In the genomic region with DNA sequence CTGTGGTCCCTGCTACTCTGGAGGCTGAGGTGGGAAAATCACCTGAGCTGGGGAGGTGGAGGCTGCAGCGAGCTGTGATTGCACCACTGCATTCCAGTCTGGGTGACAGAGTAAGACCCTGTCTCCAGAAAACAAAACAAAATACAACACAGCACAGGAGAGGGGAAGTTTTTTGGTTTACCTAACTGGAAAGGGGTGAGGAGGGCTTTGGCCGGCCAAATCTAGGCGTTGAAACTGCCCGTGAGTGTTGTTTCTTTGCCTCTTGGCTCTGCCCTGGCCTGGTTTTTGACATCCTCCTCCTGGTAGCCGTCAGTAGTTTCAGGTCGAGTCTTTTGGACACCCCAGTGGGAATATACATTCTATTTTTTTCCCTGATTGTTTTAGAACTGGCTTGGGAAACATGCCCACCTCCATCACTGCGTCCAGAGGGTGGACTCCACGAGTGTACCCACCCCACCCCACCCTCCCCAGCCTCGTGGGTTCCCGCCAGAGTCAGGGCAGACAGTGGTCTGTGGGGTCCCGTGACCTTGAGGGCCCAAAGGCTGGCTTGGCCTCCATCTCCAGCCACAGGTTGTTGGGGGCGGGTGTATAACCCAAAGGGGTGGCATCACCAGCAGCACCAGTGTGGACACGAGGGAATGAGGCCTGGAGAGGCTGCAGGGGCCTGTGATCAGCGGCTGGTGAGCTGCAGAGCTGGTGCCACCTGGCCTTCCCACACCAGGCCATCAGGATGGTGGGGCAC, we compare ENCODE assay signal across 18 cellular contexts. TPM values are rescaled to one million over a fixed set of nuclear protein-coding genes. Genes with fewer than 3 reads are reported as not detected.
DNase-seq lines count a peak whose midpoint lies in the region; ATAC-seq and TF ChIP-seq lines count a peak whose summit lies in the region.
"Had no signal": no experiment of that assay in that cellular context is flagged by ENCODE, and none has a peak within 500 bp of the region (broad histone marks: within the 10 kb centered on the region; RNA-seq: fewer than 3 reads in every experiment).

No MANE protein-coding gene starts in this region.

- H3K9me3 Mint-ChIP-seq in Caco-2 (ENCODE audit: unreplicated experiment), result no peaks in the 10 kb centered on the region

- intact Hi-C loops in Right ventricle myocardium inferior (cut with DNase I) (no loop called here), heart right ventricle (cut with DNase I) (no loop called here), upper lobe of right lung (cut with DNase I) (no loop called here), PC-3 (cut with micrococcal nuclease) (no loop called here), Caco-2 (cut with micrococcal nuclease; ENCODE audit: unreplicated experiment) (no loop called here)

- H3K9me3 ChIP-seq in heart right ventricle (no peaks in the 10 kb centered on the region), hepatocyte (ENCODE audit: low read depth) (no peaks in the 10 kb centered on the region), neuronal stem cell (replicated peaks in 1 of 2; ENCODE audit: control insufficient read depth in 2 of 2, insufficient read depth in 1 of 2, low read depth in 1 of 2, low read length in 2 of 2) (no peaks in the 10 kb centered on the region), upper lobe of right lung (no peaks in the 10 kb centered on the region), PC-3 (ENCODE audit: low read length) (no peaks in the 10 kb centered on the region), Caco-2 (no peaks in the 10 kb centered on the region)

- H3K9ac ChIP-seq in neuronal stem cell (ENCODE audit: low read depth, low read length, poor library complexity) (peak overlapping the region; percentile 72), PC-3 (ENCODE audit: low read length) (no peak overlapping the region)
- H3K9ac ChIP-seq: GM23248 had no signal

- no peak overlapping the region for H3K27ac ChIP-seq in heart right ventricle
- no peak overlapping the region for H3K27ac ChIP-seq in hepatocyte
- no peak overlapping the region for H3K27ac ChIP-seq in neuronal stem cell (replicated peaks; ENCODE audit: low read length)
- no peak overlapping the region for H3K27ac ChIP-seq in upper lobe of right lung
- no peak overlapping the region for H3K27ac ChIP-seq in PC-3 (ENCODE audit: low read length)
- H3K27ac ChIP-seq: GM23248, RWPE1 had no signal

- H3K79me2 ChIP-seq in hepatocyte (no peaks in the 10 kb centered on the region), PC-3 (ENCODE audit: low read length) (no peaks in the 10 kb centered on the region)

- no peak for TF ChIP-seq CTCF in heart right ventricle (IDR thresholded peaks at IDR 0.05)
- no peak for TF ChIP-seq CTCF in hepatocyte (IDR thresholded peaks at IDR 0.05; ENCODE audit: poor library complexity)
- TF ChIP-seq CTCF in upper lobe of right lung (IDR thresholded peaks at IDR 0.05), result no peak
- TF ChIP-seq CTCF in PC-3 (conservative IDR thresholded peaks at IDR 0.05; ENCODE audit: low read depth, low read length), result no peak
- TF ChIP-seq CTCF in Caco-2 (IDR thresholded peaks at IDR 0.05; ENCODE audit: insufficient read depth in 1 of 2, low read depth in 1 of 2, low read length in 1 of 2, severe bottlenecking in 1 of 2, unreplicated experiment in 1 of 2), result no peak

- no peaks in the 10 kb centered on the region for H3K79me1 ChIP-seq in neuronal stem cell (ENCODE audit: low read depth, low read length)

- no peaks in the 10 kb centered on the region for H3K27me3 ChIP-seq in heart right ventricle
- H3K27me3 ChIP-seq in hepatocyte, result no peaks in the 10 kb centered on the region
- H3K27me3 ChIP-seq in neuronal stem cell (ENCODE audit: control insufficient read depth in 3 of 3, insufficient read depth in 3 of 3, low read depth in 1 of 3, low read length in 3 of 3), result no peaks in the 10 kb centered on the region
- no peaks in the 10 kb centered on the region for H3K27me3 ChIP-seq in upper lobe of right lung
- no peaks in the 10 kb centered on the region for H3K27me3 ChIP-seq in PC-3 (ENCODE audit: low read length)
- H3K27me3 ChIP-seq in Caco-2 (replicated peaks; ENCODE audit: control insufficient read depth, insufficient read depth, low read length), result no peaks in the 10 kb centered on the region

- no peaks in the 10 kb centered on the region for H3F3A ChIP-seq in PC-3 (ENCODE audit: low read length, unreplicated experiment)

- peak overlapping the region; percentile 35 for H2BK5ac ChIP-seq in neuronal stem cell (ENCODE audit: low read length)

- BruUV-seq in PC-3 (replicated peaks; lab: Mats Ljungman, UMichigan), result no TSS peak
- BruUV-seq in Caco-2 (replicated peaks; lab: Mats Ljungman, UMichigan), result no TSS peak

- ATAC-seq in Right ventricle myocardium inferior (no peak), heart right ventricle (no peak), upper lobe of right lung (no peak), PC-3 (no peak)
- ATAC-seq: GM12878, K562 had no signal

- H2AFZ ChIP-seq in hepatocyte (no peak overlapping the region), neuronal stem cell (ENCODE audit: low read length) (no peak overlapping the region), PC-3 (ENCODE audit: low read length) (no peak overlapping the region)
- H2AFZ ChIP-seq: GM23248 had no signal

- CTCF ChIA-PET in PC-3 (lab: Charles Lee), result no interaction called here
- CTCF ChIA-PET in Caco-2 (lab: Charles Lee), result no interaction called here

- H3K27me3 Mint-ChIP-seq in Caco-2 (ENCODE audit: insufficient read depth, unreplicated experiment), result no peaks in the 10 kb centered on the region

- H2BK120ac ChIP-seq in neuronal stem cell (ENCODE audit: low read depth, low read length), result no peak overlapping the region

- no peaks in the 10 kb centered on the region for H3K36me3 Mint-ChIP-seq in Caco-2 (ENCODE audit: insufficient read depth, unreplicated experiment)

- H4K8ac ChIP-seq in neuronal stem cell (ENCODE audit: low read depth, low read length), result no peak overlapping the region

- no peak overlapping the region for H2BK12ac ChIP-seq in neuronal stem cell (ENCODE audit: low read length)

- no peak overlapping the region for H4K91ac ChIP-seq in neuronal stem cell (ENCODE audit: low read depth, low read length, poor library complexity)

- H3K4me3 ChIP-seq in heart right ventricle (no peak overlapping the region), hepatocyte (no peak overlapping the region), neuronal stem cell (ENCODE audit: low read length in 2 of 2) (no peak overlapping the region), upper lobe of right lung (no peak overlapping the region), PC-3 (ENCODE audit: low read length) (no peak overlapping the region), Caco-2 (ENCODE audit: low read depth, low read length) (no peak overlapping the region)
- H3K4me3 ChIP-seq: GM12878, GM23248, K562 had no signal

- H3K4me3 Mint-ChIP-seq in Caco-2 (ENCODE audit: unreplicated experiment), result no peak overlapping the region

- no peak overlapping the region for H2AK5ac ChIP-seq in neuronal stem cell (ENCODE audit: low read depth, low read length)

- 89 to 90% methylated on average over 14 of the region's 14 CpGs for WGBS in heart right ventricle, 2 donors
- WGBS in hepatocyte (ENCODE audit: low lambda C conversion rate, missing lambda C conversion rate), result 92% methylated on average over 12 of the region's 14 CpGs
- WGBS in neuronal stem cell (ENCODE audit: extremely low coverage in 2 of 2, insufficient read length in 2 of 2, insufficient replicate concordance in 1 of 2), 2 donors, result no CpG with 5 or more reads among the region's 14 CpGs

- no peaks in the 10 kb centered on the region for H3K4me1 Mint-ChIP-seq in Caco-2 (ENCODE audit: low read depth, unreplicated experiment)

- H3K4me1 ChIP-seq in heart right ventricle, result no peaks in the 10 kb centered on the region
- H3K4me1 ChIP-seq in hepatocyte (ENCODE audit: insufficient read depth), result peaks cover 4% of the 10 kb centered on the region
- H3K4me1 ChIP-seq in neuronal stem cell (ENCODE audit: control insufficient read depth in 2 of 2, insufficient read depth in 1 of 2, low read depth in 1 of 2, low read length in 2 of 2), result peaks cover 0 to 6% of the 10 kb centered on the region in 2 donors
- no peaks in the 10 kb centered on the region for H3K4me1 ChIP-seq in upper lobe of right lung
- H3K4me1 ChIP-seq in PC-3 (ENCODE audit: insufficient read depth, low read length), result no peaks in the 10 kb centered on the region; the same call in 1 of the 2 replicates
- H3K4me1 ChIP-seq in Caco-2, result peaks cover 27% of the 10 kb centered on the region

- H3K4me2 ChIP-seq in hepatocyte, result no peak overlapping the region
- H3K4me2 ChIP-seq in neuronal stem cell (ENCODE audit: insufficient read depth, low read length, poor library complexity, severe bottlenecking), result no peak overlapping the region
- no peak overlapping the region for H3K4me2 ChIP-seq in PC-3 (ENCODE audit: low read length)

- peak overlapping the region; percentile 82 for H3K18ac ChIP-seq in neuronal stem cell (ENCODE audit: low read length)

- peak overlapping the region; percentile 6 for H2BK15ac ChIP-seq in neuronal stem cell (ENCODE audit: low read length)

- H3K9me2 ChIP-seq in hepatocyte (replicated peaks; ENCODE audit: insufficient read depth), result no peaks in the 10 kb centered on the region
- no peaks in the 10 kb centered on the region for H3K9me2 ChIP-seq in PC-3 (replicated peaks; ENCODE audit: low read length)

- H3K27ac Mint-ChIP-seq in Caco-2 (ENCODE audit: unreplicated experiment), result no peak overlapping the region

- H3K4ac ChIP-seq in neuronal stem cell (ENCODE audit: low read length), result no peak overlapping the region

- POLR2A ChIA-PET in PC-3 (lab: Charles Lee; ENCODE audit: unreplicated experiment) (no interaction called here), Caco-2 (lab: Charles Lee) (no interaction called here)

- no peak overlapping the region for H3K14ac ChIP-seq in neuronal stem cell (ENCODE audit: low read length)

- H4K20me1 ChIP-seq in hepatocyte (ENCODE audit: insufficient read depth, poor library complexity, severe bottlenecking) (no peaks in the 10 kb centered on the region), PC-3 (ENCODE audit: low read length) (no peaks in the 10 kb centered on the region)

- no peak for TF ChIP-seq POLR2A in erythroblast (IDR thresholded peaks at IDR 0.05; ENCODE audit: low read length)

- no peaks in the 10 kb centered on the region for H3K36me3 ChIP-seq in heart right ventricle
- no peaks in the 10 kb centered on the region for H3K36me3 ChIP-seq in hepatocyte (replicated peaks; ENCODE audit: insufficient read depth, low read depth)
- no peaks in the 10 kb centered on the region for H3K36me3 ChIP-seq in neuronal stem cell (replicated peaks in 1 of 2; ENCODE audit: control insufficient read depth in 2 of 2, insufficient read depth in 2 of 2, low read length in 2 of 2)
- H3K36me3 ChIP-seq in upper lobe of right lung, result no peaks in the 10 kb centered on the region
- H3K36me3 ChIP-seq in PC-3 (ENCODE audit: low read depth, low read length), result no peaks in the 10 kb centered on the region
- H3K36me3 ChIP-seq in Caco-2 (ENCODE audit: control insufficient read depth, insufficient read depth, low read length), result no peaks in the 10 kb centered on the region

- no peak overlapping the region for H3K23ac ChIP-seq in neuronal stem cell (ENCODE audit: low read depth, low read length, poor library complexity)

- DNase-seq in Right ventricle myocardium inferior (ENCODE audit: missing footprints) (peak; percentile 4), heart right ventricle (no peak), hepatocyte (ENCODE audit: low spot score) (peak; percentile 2), neuronal stem cell (ENCODE audit: low spot score) (no peak), upper lobe of right lung (peak; percentile 40), erythroblast (lab: John Stamatoyannopoulos, UW) (no peak), PC-3 (no peak), Caco-2 (no peak)
- DNase-seq: C1 segment of cervical spinal cord, DMS 273 treated with DMSO at 0.1 percent for 48 hours, GDM1, GM23248, NCI-H1436, NCI-H2029 treated with DMSO at 0.1 percent for 48 hours, NCI-H748 treated with DMSO at 0.1 percent for 48 hours had no signal

RNA-seq across cellular contexts. Expression of a gene that starts 42.7 kb away (rescaled TPM):
- 8.3 TPM for total RNA-seq in Right ventricle myocardium inferior
- 10 to 100 TPM in 5 of 10 donors, 1 to 10 TPM in 5; 7.4 to 15.8 (median 9.8) TPM for total RNA-seq in heart right ventricle
- polyA plus RNA-seq in heart right ventricle, result 10 to 100 TPM in 1 of 2 donors, 1 to 10 TPM in 1; 4.9 to 14.8 TPM
- 2.6 and 3.4 TPM in 2 replicates for total RNA-seq in hepatocyte
- 3.3 and 3.5 TPM in 2 replicates for polyA plus RNA-seq in hepatocyte
- polyA plus RNA-seq in neuronal stem cell (2013, experiment 1 of 2), result 6.8 TPM
- polyA plus RNA-seq in neuronal stem cell (2013, experiment 2 of 2), result 7.4 TPM
- total RNA-seq in upper lobe of right lung, result 1.9 TPM
- 8.6 TPM in 2 replicates for total RNA-seq in PC-3 (2014; rRNA removed)
- total RNA-seq in Caco-2 (2022), result 0.86 and 1.3 TPM in 2 replicates

Comparison
In these comparisons a context has a peak if more than half of its experiments do, and no peak if none do; other contexts are left out.
1. DNase-seq: peak in Right ventricle myocardium inferior (single experiment), hepatocyte (single experiment) and upper lobe of right lung (single experiment); none in heart right ventricle (0 of 2), neuronal stem cell (single experiment), erythroblast (0 of 2), PC-3 (single experiment) and Caco-2 (0 of 2).